Comparison of ENCODE assay signal across 8 cellular contexts in the genomic region with DNA sequence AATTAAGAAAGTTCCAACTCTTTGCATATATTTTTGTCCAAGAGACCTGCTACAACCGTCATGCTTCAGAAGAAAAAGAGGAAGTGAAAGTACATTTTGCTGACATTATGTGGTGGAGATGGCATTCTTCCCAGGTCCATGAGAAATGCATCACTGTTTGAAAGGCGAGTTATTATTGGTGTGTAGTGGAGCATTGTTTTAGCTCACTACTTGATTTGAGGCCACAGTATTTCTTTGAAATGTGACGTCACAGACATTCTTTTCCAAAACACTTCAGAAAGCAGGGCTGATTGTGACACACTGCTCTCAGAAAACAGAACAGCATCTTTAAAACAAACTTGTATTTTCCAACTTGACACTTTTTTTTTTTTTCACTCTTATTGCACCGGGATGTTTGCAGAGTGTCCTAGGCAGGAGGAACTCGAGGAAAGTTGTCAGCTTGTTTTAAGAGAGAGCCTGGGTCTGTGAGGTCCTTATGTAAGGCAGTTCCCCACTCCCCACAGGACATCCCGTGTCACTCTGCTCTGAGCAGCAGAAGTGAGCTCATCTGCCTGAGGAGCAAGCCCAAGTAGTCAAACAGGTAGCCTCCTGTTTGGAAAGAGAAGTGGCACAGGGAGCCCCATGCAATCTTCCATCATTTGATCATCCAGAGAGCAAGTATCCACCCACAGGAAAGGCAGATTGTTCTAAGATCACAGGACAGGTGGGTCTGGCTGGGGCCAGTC. TPM values are rescaled to one million over a fixed set of nuclear protein-coding genes. Genes with fewer than 3 reads are reported as not detected.
DNase-seq lines count a peak whose midpoint lies in the region; ATAC-seq and TF ChIP-seq lines count a peak whose summit lies in the region.

No MANE protein-coding gene starts in this region.

- CTCF ChIA-PET in activated naive CD4-positive, alpha-beta T cell treated with anti-CD3 and anti-CD28 coated beads for 36 hours (lab: Charles Lee), result interaction anchor here (0.6 kb wide), 2 partner anchors 40 to 395 kb away, joined by 3 to 5 read pairs; no protein-coding TSS in a partner anchor
- CTCF ChIA-PET in MCF 10A (lab: Yijun Ruan, JAX), result interaction anchor here (0.6 to 5.6 kb wide), 24 partner anchors 8 to 924 kb away, joined by 3 to 48 read pairs (median 4); no protein-coding TSS in a partner anchor

- peak; percentile 92 for ATAC-seq in HG02610 (IDR thresholded peaks at IDR 0.05; ENCODE audit: unreplicated experiment)

- H3K4me1 Mint-ChIP-seq in activated naive CD4-positive, alpha-beta T cell treated with anti-CD3 and anti-CD28 coated beads for 36 hours (ENCODE audit: low read depth), result peaks cover 28% of the 10 kb centered on the region
- peaks cover 55% of the 10 kb centered on the region for H3K4me1 Mint-ChIP-seq in MCF 10A (ENCODE audit: insufficient read depth, unreplicated experiment)
- peaks cover 30% of the 10 kb centered on the region for H3K4me1 Mint-ChIP-seq in stimulated activated naive CD8-positive, alpha-beta T cell treated with anti-CD3 and anti-CD28 coated beads, Interleukin-15, Interleukin-2, amounts not matched to agents 100 ng/mL and 50 ng/mL, for 24 hours (ENCODE audit: low read depth)

- BruUV-seq in MCF 10A (replicated peaks; lab: Mats Ljungman, UMichigan), result no TSS peak

- no peak for TF ChIP-seq CTCF in MCF 10A (IDR thresholded peaks at IDR 0.05; ENCODE audit: unreplicated experiment)

- H3K36me3 Mint-ChIP-seq in activated naive CD4-positive, alpha-beta T cell treated with anti-CD3 and anti-CD28 coated beads for 36 hours (ENCODE audit: low read depth), result no peaks in the 10 kb centered on the region
- peaks cover 14% of the 10 kb centered on the region for H3K36me3 Mint-ChIP-seq in MCF 10A (ENCODE audit: insufficient read depth, unreplicated experiment)
- H3K36me3 Mint-ChIP-seq in stimulated activated naive CD8-positive, alpha-beta T cell treated with anti-CD3 and anti-CD28 coated beads, Interleukin-15, Interleukin-2, amounts not matched to agents 100 ng/mL and 50 ng/mL, for 24 hours (ENCODE audit: low read depth), result no peaks in the 10 kb centered on the region

- POLR2A ChIA-PET in MCF 10A (lab: Yijun Ruan, JAX), result interaction anchor here (0.5 to 6.0 kb wide), 29 partner anchors 8 to 772 kb away, joined by 3 to 257 read pairs (median 5); no protein-coding TSS in a partner anchor

- peak overlapping the region; percentile 37 for H3K27ac Mint-ChIP-seq in activated naive CD4-positive, alpha-beta T cell treated with anti-CD3 and anti-CD28 coated beads for 36 hours
- H3K27ac Mint-ChIP-seq in MCF 10A (ENCODE audit: low read depth, unreplicated experiment), result peak overlapping the region; percentile 92
- peak overlapping the region; percentile 51 for H3K27ac Mint-ChIP-seq in stimulated activated naive CD8-positive, alpha-beta T cell treated with anti-CD3 and anti-CD28 coated beads, Interleukin-15, Interleukin-2, amounts not matched to agents 100 ng/mL and 50 ng/mL, for 24 hours

- no peaks in the 10 kb centered on the region for H3K9me3 Mint-ChIP-seq in activated naive CD4-positive, alpha-beta T cell treated with anti-CD3 and anti-CD28 coated beads for 36 hours
- peaks cover 8% of the 10 kb centered on the region for H3K9me3 Mint-ChIP-seq in MCF 10A (ENCODE audit: unreplicated experiment)
- no peaks in the 10 kb centered on the region for H3K9me3 Mint-ChIP-seq in stimulated activated naive CD8-positive, alpha-beta T cell treated with anti-CD3 and anti-CD28 coated beads, Interleukin-15, Interleukin-2, amounts not matched to agents 100 ng/mL and 50 ng/mL, for 24 hours

- DNase-seq in activated naive CD4-positive, alpha-beta T cell treated with anti-CD3 and anti-CD28 coated beads for 36 hours, result peak; percentile 15
- DNase-seq in activated naive CD4-positive, alpha-beta T cell treated with anti-CD3 and anti-CD28 coated beads, Interleukin-2, amount 50 U/mL, for 16 hours, result no peak
- DNase-seq in MV-4-11 (lab: John Stamatoyannopoulos, UW), result peak; percentile 98
- DNase-seq in MCF 10A (ENCODE audit: unreplicated experiment), result peak; percentile 86
- peak; percentile 97 for DNase-seq in kidney glomerular epithelial cell (lab: John Stamatoyannopoulos, UW)
- DNase-seq in activated effector memory CD4-positive, alpha-beta T cell treated with Interleukin-2 at 50 U/mL for 16 hours, result no peak

- intact Hi-C loops in activated naive CD4-positive, alpha-beta T cell treated with anti-CD3 and anti-CD28 coated beads for 36 hours (cut with micrococcal nuclease), result loop anchor here (1.0 to 2.0 kb wide), 3 partner anchors 39 to 237 kb away; no protein-coding TSS in a partner anchor
- intact Hi-C loops in MCF 10A (cut with micrococcal nuclease), result loop anchor here (1.0 to 5.0 kb wide), 4 partner anchors 20 to 96 kb away; no protein-coding TSS in a partner anchor

- H3K27me3 Mint-ChIP-seq in activated naive CD4-positive, alpha-beta T cell treated with anti-CD3 and anti-CD28 coated beads for 36 hours (ENCODE audit: low read depth), result no peaks in the 10 kb centered on the region
- no peaks in the 10 kb centered on the region for H3K27me3 Mint-ChIP-seq in MCF 10A (ENCODE audit: insufficient read depth, unreplicated experiment)
- peaks cover 3% of the 10 kb centered on the region for H3K27me3 Mint-ChIP-seq in stimulated activated naive CD8-positive, alpha-beta T cell treated with anti-CD3 and anti-CD28 coated beads, Interleukin-15, Interleukin-2, amounts not matched to agents 100 ng/mL and 50 ng/mL, for 24 hours

- H3K4me3 Mint-ChIP-seq in activated naive CD4-positive, alpha-beta T cell treated with anti-CD3 and anti-CD28 coated beads for 36 hours, result peak overlapping the region; percentile 57
- peak overlapping the region; percentile 81 for H3K4me3 Mint-ChIP-seq in MCF 10A (ENCODE audit: unreplicated experiment)
- peak overlapping the region; percentile 64 for H3K4me3 Mint-ChIP-seq in stimulated activated naive CD8-positive, alpha-beta T cell treated with anti-CD3 and anti-CD28 coated beads, Interleukin-15, Interleukin-2, amounts not matched to agents 100 ng/mL and 50 ng/mL, for 24 hours

RNA-seq across cellular contexts. Expression of a gene that starts 1.1 kb away (rescaled TPM):
- under 1 TPM; 0.15 to 0.64 TPM for total RNA-seq in activated naive CD4-positive, alpha-beta T cell treated with anti-CD3 and anti-CD28 coated beads for 36 hours
- total RNA-seq in MCF 10A (2022), result 15.6 and 20.3 TPM in 2 replicates

Comparison
In these comparisons a context has a peak if more than half of its experiments do, and no peak if none do; other contexts are left out.
1. DNase-seq: peak in activated naive CD4-positive, alpha-beta T cell treated with anti-CD3 and anti-CD28 coated beads for 36 hours (single experiment), MV-4-11 (single experiment), MCF 10A (single experiment) and kidney glomerular epithelial cell (single experiment); none in activated naive CD4-positive, alpha-beta T cell treated with anti-CD3 and anti-CD28 coated beads, Interleukin-2, amount 50 U/mL, for 16 hours (single experiment) and activated effector memory CD4-positive, alpha-beta T cell treated with Interleukin-2 at 50 U/mL for 16 hours (single experiment).
2. H3K27ac Mint-ChIP-seq: peak in every context shown above with its lines; median percentile 92 in MCF 10A; 51 in stimulated activated naive CD8-positive, alpha-beta T cell treated with anti-CD3 and anti-CD28 coated beads, Interleukin-15, Interleukin-2, amounts not matched to agents 100 ng/mL and 50 ng/mL, for 24 hours; 37 in activated naive CD4-positive, alpha-beta T cell treated with anti-CD3 and anti-CD28 coated beads for 36 hours.
3. RNA of a gene that starts 1.1 kb away (total RNA-seq): 15.6 to 20.3 TPM in MCF 10A; 0.15 to 0.64 TPM in activated naive CD4-positive, alpha-beta T cell treated with anti-CD3 and anti-CD28 coated beads for 36 hours; every median in the first group is over 10 times any median in the second.
4. Peak in every context shown above with its lines, with median percentiles within 50 percentile points of each other: H3K4me3 Mint-ChIP-seq.